1 cellular context compared by ENCODE assay signal in the genomic region with DNA sequence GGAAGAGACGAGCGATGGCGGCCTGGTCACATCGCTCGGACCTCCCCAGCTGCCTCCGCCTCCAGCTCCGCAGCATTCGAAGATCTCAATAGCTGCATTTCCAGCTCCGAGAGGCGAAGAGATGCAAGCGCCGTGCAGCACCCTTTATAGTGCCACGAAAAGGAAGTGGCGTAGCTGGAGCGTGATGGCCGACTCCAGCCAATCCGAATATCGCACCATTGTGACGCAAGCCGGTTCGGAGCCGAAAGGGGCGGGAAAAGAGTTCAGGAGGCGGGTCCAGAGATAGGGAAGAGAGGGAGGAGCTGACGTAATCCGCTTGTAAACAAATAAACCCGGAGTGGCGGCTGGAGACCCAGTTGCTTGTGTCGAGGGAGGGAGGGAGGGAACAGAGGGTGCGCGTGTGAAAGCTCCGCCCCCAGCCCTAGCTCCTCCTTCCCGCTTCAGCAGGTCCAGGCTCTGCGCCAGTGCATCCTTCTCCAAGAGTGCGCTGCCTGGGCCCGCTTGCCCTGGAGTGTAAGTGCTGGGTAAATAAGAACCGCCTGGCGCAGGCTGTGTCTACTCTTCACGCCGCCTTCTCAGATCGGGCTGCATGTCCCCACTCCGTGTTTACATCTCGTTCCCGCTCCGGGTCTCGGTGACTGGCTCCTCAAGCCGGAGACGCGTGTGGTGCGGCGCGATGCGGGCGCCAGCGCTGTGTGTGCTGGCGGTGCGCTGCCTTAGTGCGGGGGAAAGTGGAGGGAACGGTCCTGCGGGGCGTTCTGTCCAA.
TF ChIP-seq lines count a peak whose summit lies in the region.

A gene with protein sequence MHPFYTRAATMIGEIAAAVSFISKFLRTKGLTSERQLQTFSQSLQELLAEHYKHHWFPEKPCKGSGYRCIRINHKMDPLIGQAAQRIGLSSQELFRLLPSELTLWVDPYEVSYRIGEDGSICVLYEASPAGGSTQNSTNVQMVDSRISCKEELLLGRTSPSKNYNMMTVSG (minus strand): TSS at position 116 of the 766 bp plus-strand sequence. CDS start 311 bp downstream, outside the sequence.

TF ChIP-seq in HepG2, 621 proteins besides CTCF, POLR2A, EP300 and RAD21 (continued from another document and continues in another):
- TF ChIP-seq, protein P1, sequence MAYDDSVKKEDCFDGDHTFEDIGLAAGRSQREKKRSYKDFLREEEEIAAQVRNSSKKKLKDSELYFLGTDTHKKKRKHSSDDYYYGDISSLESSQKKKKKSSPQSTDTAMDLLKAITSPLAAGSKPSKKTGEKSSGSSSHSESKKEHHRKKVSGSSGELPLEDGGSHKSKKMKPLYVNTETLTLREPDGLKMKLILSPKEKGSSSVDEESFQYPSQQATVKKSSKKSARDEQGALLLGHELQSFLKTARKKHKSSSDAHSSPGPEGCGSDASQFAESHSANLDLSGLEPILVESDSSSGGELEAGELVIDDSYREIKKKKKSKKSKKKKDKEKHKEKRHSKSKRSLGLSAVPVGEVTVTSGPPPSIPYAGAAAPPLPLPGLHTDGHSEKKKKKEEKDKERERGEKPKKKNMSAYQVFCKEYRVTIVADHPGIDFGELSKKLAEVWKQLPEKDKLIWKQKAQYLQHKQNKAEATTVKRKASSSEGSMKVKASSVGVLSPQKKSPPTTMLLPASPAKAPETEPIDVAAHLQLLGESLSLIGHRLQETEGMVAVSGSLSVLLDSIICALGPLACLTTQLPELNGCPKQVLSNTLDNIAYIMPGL (CRISPR knock-in tag; IDR thresholded peaks at IDR 0.05; ENCODE audit: borderline replicate concordance in 1 of 2, low read depth in 1 of 2): peak in 1 of 2 experiments; percentile 63; a peak in 1 of 4 replicates
- TF ChIP-seq NFKB2 (CRISPR knock-in tag; IDR thresholded peaks at IDR 0.05; ENCODE audit: borderline replicate concordance) (peak; percentile 59; the same call in 1 of the 2 replicates), GTF2F1 (IDR thresholded peaks at IDR 0.05; ENCODE audit: low read length) (peak; percentile 99), ZNF720 (CRISPR knock-in tag; IDR thresholded peaks at IDR 0.05) (no peak), MLLT10 (CRISPR knock-in tag; IDR thresholded peaks at IDR 0.05) (no peak), MAZ (IDR thresholded peaks at IDR 0.05; ENCODE audit: borderline replicate concordance, low read depth, low read length) (no peak), MAZ (CRISPR knock-in tag; IDR thresholded peaks at IDR 0.05; ENCODE audit: low read depth) (no peak; the same call in 1 of the 2 replicates), ZNF446 (CRISPR knock-in tag; IDR thresholded peaks at IDR 0.05) (no peak), ZNF678 (CRISPR knock-in tag; IDR thresholded peaks at IDR 0.05) (no peak), ZNF567 (CRISPR knock-in tag; IDR thresholded peaks at IDR 0.05; ENCODE audit: borderline replicate concordance) (0 out of 2 replicates have a peak, but pooled peaks have one; percentile 66), PPARG (CRISPR knock-in tag; conservative IDR thresholded peaks at IDR 0.05) (peak; percentile 22), ZNF460 (CRISPR knock-in tag; IDR thresholded peaks at IDR 0.05; ENCODE audit: borderline replicate concordance) (no peak), SNAPC2 (CRISPR knock-in tag; IDR thresholded peaks at IDR 0.05) (no peak), NRL (CRISPR knock-in tag; IDR thresholded peaks at IDR 0.05; ENCODE audit: borderline replicate concordance) (no peak), ZNF382 (CRISPR knock-in tag; IDR thresholded peaks at IDR 0.05; ENCODE audit: borderline replicate concordance) (no peak), HOXA3 (CRISPR knock-in tag; IDR thresholded peaks at IDR 0.05) (peak; percentile 68), RFXAP (CRISPR knock-in tag; IDR thresholded peaks at IDR 0.05; ENCODE audit: borderline replicate concordance) (0 out of 2 replicates have a peak, but pooled peaks have one; percentile 59), ZNF792 (CRISPR knock-in tag; IDR thresholded peaks at IDR 0.05) (peak; percentile 25; the same call in 1 of the 2 replicates), BRD4 (CRISPR knock-in tag; IDR thresholded peaks at IDR 0.05) (no peak), ZSCAN22 (CRISPR knock-in tag; IDR thresholded peaks at IDR 0.05) (no peak), HOXA7 (CRISPR knock-in tag; IDR thresholded peaks at IDR 0.05) (no peak), U2AF1 (optimal IDR thresholded peaks at IDR 0.05; ENCODE audit: low read depth, low read length) (peak; percentile 91), NPAS2 (CRISPR knock-in tag; IDR thresholded peaks at IDR 0.05; ENCODE audit: borderline replicate concordance) (no peak), ZNF496 (CRISPR knock-in tag; IDR thresholded peaks at IDR 0.05; ENCODE audit: insufficient replicate concordance) (no peak), MAFK (conservative IDR thresholded peaks at IDR 0.05 in 1 of 2, IDR thresholded peaks at IDR 0.05 in 1 of 2; ENCODE audit: low read length in 2 of 2) (no peak)
- TF ChIP-seq, protein P2, sequence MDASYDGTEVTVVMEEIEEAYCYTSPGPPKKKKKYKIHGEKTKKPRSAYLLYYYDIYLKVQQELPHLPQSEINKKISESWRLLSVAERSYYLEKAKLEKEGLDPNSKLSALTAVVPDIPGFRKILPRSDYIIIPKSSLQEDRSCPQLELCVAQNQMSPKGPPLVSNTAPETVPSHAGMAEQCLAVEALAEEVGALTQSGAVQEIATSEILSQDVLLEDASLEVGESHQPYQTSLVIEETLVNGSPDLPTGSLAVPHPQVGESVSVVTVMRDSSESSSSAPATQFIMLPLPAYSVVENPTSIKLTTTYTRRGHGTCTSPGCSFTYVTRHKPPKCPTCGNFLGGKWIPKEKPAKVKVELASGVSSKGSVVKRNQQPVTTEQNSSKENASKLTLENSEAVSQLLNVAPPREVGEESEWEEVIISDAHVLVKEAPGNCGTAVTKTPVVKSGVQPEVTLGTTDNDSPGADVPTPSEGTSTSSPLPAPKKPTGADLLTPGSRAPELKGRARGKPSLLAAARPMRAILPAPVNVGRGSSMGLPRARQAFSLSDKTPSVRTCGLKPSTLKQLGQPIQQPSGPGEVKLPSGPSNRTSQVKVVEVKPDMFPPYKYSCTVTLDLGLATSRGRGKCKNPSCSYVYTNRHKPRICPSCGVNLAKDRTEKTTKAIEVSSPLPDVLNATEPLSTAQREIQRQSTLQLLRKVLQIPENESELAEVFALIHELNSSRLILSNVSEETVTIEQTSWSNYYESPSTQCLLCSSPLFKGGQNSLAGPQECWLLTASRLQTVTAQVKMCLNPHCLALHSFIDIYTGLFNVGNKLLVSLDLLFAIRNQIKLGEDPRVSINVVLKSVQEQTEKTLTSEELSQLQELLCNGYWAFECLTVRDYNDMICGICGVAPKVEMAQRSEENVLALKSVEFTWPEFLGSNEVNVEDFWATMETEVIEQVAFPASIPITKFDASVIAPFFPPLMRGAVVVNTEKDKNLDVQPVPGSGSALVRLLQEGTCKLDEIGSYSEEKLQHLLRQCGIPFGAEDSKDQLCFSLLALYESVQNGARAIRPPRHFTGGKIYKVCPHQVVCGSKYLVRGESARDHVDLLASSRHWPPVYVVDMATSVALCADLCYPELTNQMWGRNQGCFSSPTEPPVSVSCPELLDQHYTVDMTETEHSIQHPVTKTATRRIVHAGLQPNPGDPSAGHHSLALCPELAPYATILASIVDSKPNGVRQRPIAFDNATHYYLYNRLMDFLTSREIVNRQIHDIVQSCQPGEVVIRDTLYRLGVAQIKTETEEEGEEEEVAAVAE (CRISPR knock-in tag; IDR thresholded peaks at IDR 0.05; ENCODE audit: borderline replicate concordance): peak; percentile 84; the same call in 1 of the 2 replicates
- TF ChIP-seq, protein P3, sequence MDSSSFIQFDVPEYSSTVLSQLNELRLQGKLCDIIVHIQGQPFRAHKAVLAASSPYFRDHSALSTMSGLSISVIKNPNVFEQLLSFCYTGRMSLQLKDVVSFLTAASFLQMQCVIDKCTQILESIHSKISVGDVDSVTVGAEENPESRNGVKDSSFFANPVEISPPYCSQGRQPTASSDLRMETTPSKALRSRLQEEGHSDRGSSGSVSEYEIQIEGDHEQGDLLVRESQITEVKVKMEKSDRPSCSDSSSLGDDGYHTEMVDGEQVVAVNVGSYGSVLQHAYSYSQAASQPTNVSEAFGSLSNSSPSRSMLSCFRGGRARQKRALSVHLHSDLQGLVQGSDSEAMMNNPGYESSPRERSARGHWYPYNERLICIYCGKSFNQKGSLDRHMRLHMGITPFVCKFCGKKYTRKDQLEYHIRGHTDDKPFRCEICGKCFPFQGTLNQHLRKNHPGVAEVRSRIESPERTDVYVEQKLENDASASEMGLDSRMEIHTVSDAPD (CRISPR knock-in tag; IDR thresholded peaks at IDR 0.05): no peak
- TF ChIP-seq, protein P4, sequence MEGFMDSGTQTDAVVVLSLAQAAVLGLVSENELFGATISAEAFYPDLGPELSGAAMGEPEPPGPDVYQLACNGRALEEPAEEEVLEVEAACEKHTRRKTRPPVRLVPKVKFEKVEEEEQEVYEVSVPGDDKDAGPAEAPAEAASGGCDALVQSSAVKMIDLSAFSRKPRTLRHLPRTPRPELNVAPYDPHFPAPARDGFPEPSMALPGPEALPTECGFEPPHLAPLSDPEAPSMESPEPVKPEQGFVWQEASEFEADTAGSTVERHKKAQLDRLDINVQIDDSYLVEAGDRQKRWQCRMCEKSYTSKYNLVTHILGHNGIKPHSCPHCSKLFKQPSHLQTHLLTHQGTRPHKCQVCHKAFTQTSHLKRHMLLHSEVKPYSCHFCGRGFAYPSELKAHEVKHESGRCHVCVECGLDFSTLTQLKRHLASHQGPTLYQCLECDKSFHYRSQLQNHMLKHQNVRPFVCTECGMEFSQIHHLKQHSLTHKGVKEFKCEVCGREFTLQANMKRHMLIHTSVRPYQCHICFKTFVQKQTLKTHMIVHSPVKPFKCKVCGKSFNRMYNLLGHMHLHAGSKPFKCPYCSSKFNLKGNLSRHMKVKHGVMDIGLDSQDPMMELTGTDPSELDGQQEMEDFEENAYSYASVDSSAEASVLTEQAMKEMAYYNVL (CRISPR knock-in tag; IDR thresholded peaks at IDR 0.05; ENCODE audit: borderline replicate concordance): no peak
- TF ChIP-seq, protein P5, sequence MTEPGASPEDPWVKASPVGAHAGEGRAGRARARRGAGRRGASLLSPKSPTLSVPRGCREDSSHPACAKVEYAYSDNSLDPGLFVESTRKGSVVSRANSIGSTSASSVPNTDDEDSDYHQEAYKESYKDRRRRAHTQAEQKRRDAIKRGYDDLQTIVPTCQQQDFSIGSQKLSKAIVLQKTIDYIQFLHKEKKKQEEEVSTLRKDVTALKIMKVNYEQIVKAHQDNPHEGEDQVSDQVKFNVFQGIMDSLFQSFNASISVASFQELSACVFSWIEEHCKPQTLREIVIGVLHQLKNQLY (CRISPR knock-in tag; IDR thresholded peaks at IDR 0.05): no peak
- TF ChIP-seq, protein P6, sequence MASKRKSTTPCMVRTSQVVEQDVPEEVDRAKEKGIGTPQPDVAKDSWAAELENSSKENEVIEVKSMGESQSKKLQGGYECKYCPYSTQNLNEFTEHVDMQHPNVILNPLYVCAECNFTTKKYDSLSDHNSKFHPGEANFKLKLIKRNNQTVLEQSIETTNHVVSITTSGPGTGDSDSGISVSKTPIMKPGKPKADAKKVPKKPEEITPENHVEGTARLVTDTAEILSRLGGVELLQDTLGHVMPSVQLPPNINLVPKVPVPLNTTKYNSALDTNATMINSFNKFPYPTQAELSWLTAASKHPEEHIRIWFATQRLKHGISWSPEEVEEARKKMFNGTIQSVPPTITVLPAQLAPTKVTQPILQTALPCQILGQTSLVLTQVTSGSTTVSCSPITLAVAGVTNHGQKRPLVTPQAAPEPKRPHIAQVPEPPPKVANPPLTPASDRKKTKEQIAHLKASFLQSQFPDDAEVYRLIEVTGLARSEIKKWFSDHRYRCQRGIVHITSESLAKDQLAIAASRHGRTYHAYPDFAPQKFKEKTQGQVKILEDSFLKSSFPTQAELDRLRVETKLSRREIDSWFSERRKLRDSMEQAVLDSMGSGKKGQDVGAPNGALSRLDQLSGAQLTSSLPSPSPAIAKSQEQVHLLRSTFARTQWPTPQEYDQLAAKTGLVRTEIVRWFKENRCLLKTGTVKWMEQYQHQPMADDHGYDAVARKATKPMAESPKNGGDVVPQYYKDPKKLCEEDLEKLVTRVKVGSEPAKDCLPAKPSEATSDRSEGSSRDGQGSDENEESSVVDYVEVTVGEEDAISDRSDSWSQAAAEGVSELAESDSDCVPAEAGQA (IDR thresholded peaks at IDR 0.05; ENCODE audit: low read depth): no peak; the same call in 1 of the 2 replicates
- TF ChIP-seq, protein P6 (CRISPR knock-in tag; IDR thresholded peaks at IDR 0.05; ENCODE audit: borderline replicate concordance): no peak
